In genomic region chr6:44456966-44457292, GRCh38 we compare ENCODE assay signal across 11 cellular contexts.
DNase-seq lines count a peak whose midpoint lies in the region; ATAC-seq and TF ChIP-seq lines count a peak whose summit lies in the region.
"Had no signal": no experiment of that assay in that cellular context is flagged by ENCODE, and none has a peak within 500 bp of the region (broad histone marks: within the 10 kb centered on the region; RNA-seq: fewer than 3 reads in every experiment).

No MANE protein-coding gene starts in this region.

- CTCF ChIA-PET in RWPE1 (lab: Yijun Ruan, JAX): interaction anchor here (1.4 to 2.0 kb wide), 3 partner anchors 10 to 24 kb away, joined by 3 to 11 read pairs (median 7); no protein-coding TSS in a partner anchor

- POLR2A ChIA-PET in RWPE1 (lab: Yijun Ruan, JAX; ENCODE audit: low non-redundant PET): no interaction called here

- H3K27ac ChIP-seq in RWPE1: peak overlapping the region; percentile 56
- no peak overlapping the region for H3K27ac ChIP-seq in rectal smooth muscle tissue (ENCODE audit: low read depth, low read length)
- H3K27ac ChIP-seq: sigmoid colon had no signal

- H3K4me3 ChIP-seq in epithelial cell of proximal tubule (ENCODE audit: low read depth, low read length) (peak overlapping the region; percentile 43), rectal smooth muscle tissue (ENCODE audit: low read length) (peak overlapping the region; percentile 5)

- H3K27me3 ChIP-seq in rectal smooth muscle tissue (ENCODE audit: control insufficient read depth, insufficient read depth, low read length): no peaks in the 10 kb centered on the region
- H3K27me3 ChIP-seq: sigmoid colon had no signal

- DNase-seq in RWPE1 (ENCODE audit: low spot score): no peak
- no peak for DNase-seq in epithelial cell of proximal tubule (ENCODE audit: low read depth)
- DNase-seq in NCI-H774 (lab: John Stamatoyannopoulos, UW): no peak
- no peak for DNase-seq in NCI-H510A (lab: John Stamatoyannopoulos, UW)
- DNase-seq: NCI-H2029, NCI-H2227 treated with DMSO at 0.1 percent for 48 hours, sigmoid colon had no signal

- H3K9ac ChIP-seq in ES-I3 (ENCODE audit: low read depth, low read length) (peak overlapping the region; percentile 31; the same call in 1 of the 2 replicates), rectal smooth muscle tissue (ENCODE audit: low read length) (no peak overlapping the region)

- ATAC-seq in HG02870 (IDR thresholded peaks at IDR 0.05; ENCODE audit: unreplicated experiment) (no peak), HG02798 (IDR thresholded peaks at IDR 0.05; ENCODE audit: poor library complexity, unreplicated experiment) (no peak)

- no peak for TF ChIP-seq CTCF in RWPE1 (conservative IDR thresholded peaks at IDR 0.05; ENCODE audit: low read depth)
- no peak for TF ChIP-seq CTCF in epithelial cell of proximal tubule (conservative IDR thresholded peaks at IDR 0.05; ENCODE audit: low read depth, low read length)

- H3K36me3 ChIP-seq in ES-I3 (ENCODE audit: insufficient read depth, low read length) (no peaks in the 10 kb centered on the region), rectal smooth muscle tissue (ENCODE audit: control insufficient read depth, insufficient read depth, low read length) (no peaks in the 10 kb centered on the region)

- H3K9me3 ChIP-seq in ES-I3 (ENCODE audit: control insufficient read depth, insufficient read depth, low read length): no peaks in the 10 kb centered on the region
- H3K9me3 ChIP-seq: sigmoid colon had no signal

- H3K4me1 ChIP-seq in ES-I3 (ENCODE audit: insufficient read depth, low read length) (peaks cover 5% of the 10 kb centered on the region; the same call in 1 of the 2 replicates), rectal smooth muscle tissue (ENCODE audit: control insufficient read depth, insufficient read depth, low read length) (peaks cover 5% of the 10 kb centered on the region)
